ENCODE assay signal across 9 cellular contexts in genomic region chr22:40347300-40347699, GRCh38. TPM values are rescaled to one million over a fixed set of nuclear protein-coding genes. Genes with fewer than 3 reads are reported as not detected.
DNase-seq lines count a peak whose midpoint lies in the region; ATAC-seq, FAIRE-seq and TF ChIP-seq lines count a peak whose summit lies in the region.
"Had no signal": no experiment of that assay in that cellular context is flagged by ENCODE, and none has a peak within 500 bp of the region (broad histone marks: within the 10 kb centered on the region; RNA-seq: fewer than 3 reads in every experiment).

No MANE protein-coding gene starts in this region.

- peaks cover 16% of the 10 kb centered on the region for H3K36me3 ChIP-seq in CD8-positive, alpha-beta T cell (ENCODE audit: insufficient read depth, low read length)
- H3K36me3 ChIP-seq in Panc1 (ENCODE audit: control insufficient read depth, insufficient read depth, low read length) = peaks cover 10% of the 10 kb centered on the region
- H3K36me3 ChIP-seq in pancreas = peaks cover 0 to 14% (median 0%) of the 10 kb centered on the region in 3 donors

- H3K27ac ChIP-seq in CD8-positive, alpha-beta T cell (ENCODE audit: low read depth, low read length) = peak overlapping the region; percentile 82
- peak overlapping the region; percentile 96 for H3K27ac ChIP-seq in Panc1 (ENCODE audit: low read length)
- peak overlapping the region in 2 of 4 donors; percentile 70 to 81 for H3K27ac ChIP-seq in pancreas

- WGBS in pancreas, 2 donors = 10 to 11% methylated on average over 10 of the region's 10 CpGs

- no peaks in the 10 kb centered on the region for H3K9me3 Mint-ChIP-seq in CD8-positive, alpha-beta T cell

- peak overlapping the region; percentile 90 for H3K4me3 ChIP-seq in CD8-positive, alpha-beta T cell (ENCODE audit: low read depth, low read length)
- peak overlapping the region; percentile 85 to 96 for H3K4me3 ChIP-seq in Panc1 (ENCODE audit: low read depth in 2 of 2, low read length in 2 of 2)
- H3K4me3 ChIP-seq in epithelial cell of proximal tubule (ENCODE audit: low read depth, low read length) = peak overlapping the region; percentile 88
- H3K4me3 ChIP-seq in pancreas = peak overlapping the region; percentile 51 to 91 (median 63)

- peak overlapping the region; percentile 99 for H3K27ac Mint-ChIP-seq in CD8-positive, alpha-beta T cell

- in situ Hi-C loops in Panc1 (cut with HindIII; ENCODE audit: low pct_unique_long_range_greater_than_20kb, low sequenced_read_pairs) = no loop called here

- TF ChIP-seq CTCF in CD8-positive, alpha-beta T cell (IDR thresholded peaks at IDR 0.05) = no peak
- no peak for TF ChIP-seq CTCF in Panc1 (IDR thresholded peaks at IDR 0.05)
- TF ChIP-seq CTCF in epithelial cell of proximal tubule (conservative IDR thresholded peaks at IDR 0.05; ENCODE audit: low read depth, low read length) = no peak
- TF ChIP-seq CTCF in pancreas (IDR thresholded peaks at IDR 0.05) = no peak
- no peak for TF ChIP-seq CTCF in GM10266 (IDR thresholded peaks at IDR 0.05; ENCODE audit: control insufficient read depth, insufficient read depth, low read depth, missing control alignments)

- H3K27me3 Mint-ChIP-seq in CD8-positive, alpha-beta T cell (ENCODE audit: low read depth) = no peaks in the 10 kb centered on the region

- no peak for DNase-seq in CD8-positive, alpha-beta T cell
- DNase-seq in Panc1 (ENCODE audit: low read depth, low spot score) (no peak), epithelial cell of proximal tubule (ENCODE audit: low read depth) (no peak), pancreas (no peak), GM10266 (ENCODE audit: extremely low spot score) (no peak)
- DNase-seq: retina had no signal

- H3K4me1 Mint-ChIP-seq in CD8-positive, alpha-beta T cell (ENCODE audit: low read depth) = peaks cover 55% of the 10 kb centered on the region

- H3K4me3 Mint-ChIP-seq in CD8-positive, alpha-beta T cell = peak overlapping the region; percentile 97

- no peaks in the 10 kb centered on the region for H3K27me3 ChIP-seq in CD8-positive, alpha-beta T cell (ENCODE audit: insufficient read depth, low read length)
- H3K27me3 ChIP-seq in Panc1 (ENCODE audit: control insufficient read depth, insufficient read depth, low read length) (no peaks in the 10 kb centered on the region), pancreas (no peaks in the 10 kb centered on the region)

- POLR2A ChIA-PET in CD8-positive, alpha-beta T cell (lab: Charles Lee) = interaction anchor here (0.7 to 5.0 kb wide), 13 partner anchors 9 to 813 kb away, joined by 3 to 62 read pairs (median 5); no protein-coding TSS in a partner anchor
- POLR2A ChIA-PET in Panc1 (lab: Charles Lee) = no interaction called here

- no peak for ATAC-seq in CD8-positive, alpha-beta T cell
- ATAC-seq in Panc1 = no peak
- no peak for ATAC-seq in pancreas
- ATAC-seq in HG03521 (IDR thresholded peaks at IDR 0.05; ENCODE audit: unreplicated experiment) = no peak
- no peak for ATAC-seq in HG02678 (IDR thresholded peaks at IDR 0.05; ENCODE audit: unreplicated experiment)
- no peak for ATAC-seq in GM18517 (IDR thresholded peaks at IDR 0.05; ENCODE audit: unreplicated experiment)

- CTCF ChIA-PET in CD8-positive, alpha-beta T cell (lab: Charles Lee) = interaction anchor here (0.7 to 4.8 kb wide), 72 partner anchors 9 to 854 kb away, joined by 3 to 37 read pairs (median 6); partner anchors contain the start of gene TNRC6B
- CTCF ChIA-PET in Panc1 (lab: Charles Lee) = no interaction called here

- intact Hi-C loops in CD8-positive, alpha-beta T cell (cut with DNase I, micrococcal nuclease) = loop anchor here (1.0 to 10.0 kb wide), 10 partner anchors 35 to 852 kb away; partner anchors contain the start of gene TNRC6B (in 1 of the 2)
- intact Hi-C loops in Panc1 (cut with micrococcal nuclease; ENCODE audit: unreplicated experiment) = loop anchor here (5.0 kb wide), 1 partner anchor 305 kb away; no protein-coding TSS in a partner anchor
- intact Hi-C loops in pancreas (cut with DNase I) = no loop called here

- no peaks in the 10 kb centered on the region for H3K9me3 ChIP-seq in CD8-positive, alpha-beta T cell (ENCODE audit: low read length)
- H3K9me3 ChIP-seq in Panc1 (ENCODE audit: control insufficient read depth, insufficient read depth, low read depth, low read length) = no peaks in the 10 kb centered on the region
- no peaks in the 10 kb centered on the region for H3K9me3 ChIP-seq in pancreas

- peaks cover 33% of the 10 kb centered on the region for H3K36me3 Mint-ChIP-seq in CD8-positive, alpha-beta T cell

- no peak for FAIRE-seq in pancreas (lab: Jason Lieb, UNC)

- TSS peak; percentile 78 for BruUV-seq in Panc1 (replicated peaks; lab: Mats Ljungman, UMichigan)

- peaks cover 37% of the 10 kb centered on the region for H3K4me1 ChIP-seq in CD8-positive, alpha-beta T cell (ENCODE audit: insufficient read depth, low read length)
- peaks cover 8% of the 10 kb centered on the region for H3K4me1 ChIP-seq in Panc1 (ENCODE audit: control insufficient read depth, insufficient read depth, low read length)
- H3K4me1 ChIP-seq in pancreas = peaks cover 0 to 21% (median 10%) of the 10 kb centered on the region in 3 donors

RNA-seq across cellular contexts. Expression of gene ADSL, which starts 1.0 kb away (rescaled TPM):
- total RNA-seq in CD8-positive, alpha-beta T cell = 10 to 100 TPM; 61.8 to 68.7 TPM
- total RNA-seq in Panc1 (2021; ENCODE audit: unreplicated experiment) = 107 TPM
- polyA plus RNA-seq in Panc1 (2012; ENCODE audit: insufficient read length) = 94.3 TPM
- total RNA-seq in epithelial cell of proximal tubule = 128 and 236 TPM in 2 replicates
- 10 to 100 TPM; 18.9 to 35.7 (median 25.1) TPM for total RNA-seq in pancreas
- 10 to 100 TPM; 23.6 to 31.5 TPM for polyA plus RNA-seq in pancreas

RNA-seq across cellular contexts. Expression of gene SGSM3, which starts 23.1 kb away (rescaled TPM):
- total RNA-seq in CD8-positive, alpha-beta T cell = 10 to 100 TPM; 74.0 to 80.1 TPM
- 49.4 TPM for total RNA-seq in Panc1 (2021; ENCODE audit: unreplicated experiment)
- polyA plus RNA-seq in Panc1 (2012; ENCODE audit: insufficient read length) = 72.9 TPM
- 36.0 and 47.5 TPM in 2 replicates for total RNA-seq in epithelial cell of proximal tubule
- 10 to 100 TPM; 57.1 to 94.0 (median 66.7) TPM for total RNA-seq in pancreas
- polyA plus RNA-seq in pancreas = 100 to 1,000 TPM; 191 to 215 TPM

Comparison
In these comparisons a context has a peak if more than half of its experiments do, and no peak if none do; other contexts are left out.
1. intact Hi-C loops: an anchor here in CD8-positive, alpha-beta T cell (1.0 to 10.0 kb wide) and Panc1 (5.0 kb wide); none called in pancreas.